Comparison of ENCODE assay signal across 18 cellular contexts in genomic region chr10:102656791-102657371, GRCh38. TPM values are rescaled to one million over a fixed set of nuclear protein-coding genes. Genes with fewer than 3 reads are reported as not detected.
DNase-seq lines count a peak whose midpoint lies in the region; ATAC-seq, FAIRE-seq and TF ChIP-seq lines count a peak whose summit lies in the region.
"Had no signal": no experiment of that assay in that cellular context is flagged by ENCODE, and none has a peak within 500 bp of the region (broad histone marks: within the 10 kb centered on the region; RNA-seq: fewer than 3 reads in every experiment).

No MANE protein-coding gene starts in this region.

- H3K18ac ChIP-seq in neuronal stem cell (ENCODE audit: low read length), result peak overlapping the region; percentile 38

- H3K9ac ChIP-seq in endothelial cell of umbilical vein (replicated peaks; ENCODE audit: extremely low read depth, insufficient read depth, low read length) (no peak overlapping the region), neuronal stem cell (ENCODE audit: low read depth, low read length, poor library complexity) (no peak overlapping the region)
- H3K9ac ChIP-seq: GM23248 had no signal

- TSS peak; percentile 41 for BruUV-seq in endothelial cell of umbilical vein (replicated peaks; lab: Mats Ljungman, UMichigan)

- TF ChIP-seq POLR2A in endothelial cell of umbilical vein (IDR thresholded peaks at IDR 0.05; ENCODE audit: low read depth, low read length), result no peak

- TF ChIP-seq CTCF in endothelial cell of umbilical vein (IDR thresholded peaks at IDR 0.05; ENCODE audit: extremely low read depth in 1 of 2, insufficient read depth in 1 of 2, low read depth in 1 of 2, low read length in 2 of 2), result no peak
- TF ChIP-seq CTCF in type B pancreatic cell (conservative IDR thresholded peaks at IDR 0.05), result no peak

- H3K9me3 Mint-ChIP-seq in activated naive CD8-positive, alpha-beta T cell treated with anti-CD3 and anti-CD28 coated beads, Interleukin-2, amount 10 ng/mL, durations not matched to agents 7 days and 5 days, result no peaks in the 10 kb centered on the region
- no peaks in the 10 kb centered on the region for H3K9me3 Mint-ChIP-seq in activated naive CD8-positive, alpha-beta T cell treated with anti-CD3 and anti-CD28 coated beads for 36 hours
- no peaks in the 10 kb centered on the region for H3K9me3 Mint-ChIP-seq in type B pancreatic cell
- H3K9me3 Mint-ChIP-seq: activated CD4-positive, alpha-beta T cell treated with anti-CD3 and anti-CD28 coated beads, Interleukin-2, amount 10 ng/mL, durations not matched to agents 24 days and 14 days; activated T-helper 1 cell treated with anti-CD3 and anti-CD28 coated beads, Interleukin-12 subunit alpha, Interleukin-12 subunit beta, Interleukin-2, Interleukin-4 antibody, amounts not matched to agents 30 ng/mL and 10 ng/mL and 1 ng/mL, durations not matched to agents 14 hours and 24 hours and 36 hours had no signal

- H3K79me1 ChIP-seq in neuronal stem cell (ENCODE audit: low read depth, low read length), result peaks cover 6% of the 10 kb centered on the region

- H3K4me3 Mint-ChIP-seq in activated naive CD8-positive, alpha-beta T cell treated with anti-CD3 and anti-CD28 coated beads, Interleukin-2, amount 10 ng/mL, durations not matched to agents 7 days and 5 days, result no peak overlapping the region
- H3K4me3 Mint-ChIP-seq in activated naive CD8-positive, alpha-beta T cell treated with anti-CD3 and anti-CD28 coated beads for 36 hours, result no peak overlapping the region
- no peak overlapping the region for H3K4me3 Mint-ChIP-seq in type B pancreatic cell
- H3K4me3 Mint-ChIP-seq: activated CD4-positive, alpha-beta T cell treated with anti-CD3 and anti-CD28 coated beads, Interleukin-2, amount 10 ng/mL, durations not matched to agents 24 days and 14 days; activated T-helper 1 cell treated with anti-CD3 and anti-CD28 coated beads, Interleukin-12 subunit alpha, Interleukin-12 subunit beta, Interleukin-2, Interleukin-4 antibody, amounts not matched to agents 30 ng/mL and 10 ng/mL and 1 ng/mL, durations not matched to agents 14 hours and 24 hours and 36 hours had no signal

- dilution Hi-C loops in endothelial cell of umbilical vein (cut with MboI; ENCODE audit: extremely low pct_ligation_motif_present, low sequenced_read_pairs), result no loop called here

- no peak overlapping the region for H4K91ac ChIP-seq in neuronal stem cell (ENCODE audit: low read depth, low read length, poor library complexity)

- no peak overlapping the region for H3K4me3 ChIP-seq in endothelial cell of umbilical vein (replicated peaks in 1 of 3; ENCODE audit: insufficient read depth in 1 of 3, low read depth in 1 of 3, low read length in 3 of 3)
- H3K4me3 ChIP-seq in neuronal stem cell (ENCODE audit: low read length in 2 of 2), result peak overlapping the region in 1 of 2 donors; percentile 49
- H3K4me3 ChIP-seq: coronary artery, GM23248, thoracic aorta had no signal

- no peaks in the 10 kb centered on the region for H3K27me3 ChIP-seq in endothelial cell of umbilical vein (ENCODE audit: control insufficient read depth in 2 of 2, insufficient read depth in 2 of 2, low read length in 2 of 2)
- no peaks in the 10 kb centered on the region for H3K27me3 ChIP-seq in neuronal stem cell (ENCODE audit: control insufficient read depth in 3 of 3, insufficient read depth in 3 of 3, low read depth in 1 of 3, low read length in 3 of 3)

- WGBS in neuronal stem cell (ENCODE audit: extremely low coverage in 2 of 2, insufficient read length in 2 of 2, insufficient replicate concordance in 1 of 2), 2 donors, result no CpG with 5 or more reads among the region's 42 CpGs

- H3K4me2 ChIP-seq in endothelial cell of umbilical vein (ENCODE audit: insufficient read depth, low read length) (no peak overlapping the region), neuronal stem cell (ENCODE audit: insufficient read depth, low read length, poor library complexity, severe bottlenecking) (no peak overlapping the region)

- H3K36me3 ChIP-seq in endothelial cell of umbilical vein (ENCODE audit: control insufficient read depth in 2 of 2, extremely low read depth in 1 of 2, insufficient read depth in 2 of 2, low read length in 2 of 2) (peaks cover 14 to 34% of the 10 kb centered on the region in 2 experiments), neuronal stem cell (replicated peaks in 1 of 2; ENCODE audit: control insufficient read depth in 2 of 2, insufficient read depth in 2 of 2, low read length in 2 of 2) (peaks cover 24 to 74% of the 10 kb centered on the region in 2 donors)

- no peak overlapping the region for H2BK5ac ChIP-seq in neuronal stem cell (ENCODE audit: low read length)

- no peaks in the 10 kb centered on the region for H3K27me3 Mint-ChIP-seq in activated naive CD8-positive, alpha-beta T cell treated with anti-CD3 and anti-CD28 coated beads, Interleukin-2, amount 10 ng/mL, durations not matched to agents 7 days and 5 days
- no peaks in the 10 kb centered on the region for H3K27me3 Mint-ChIP-seq in activated naive CD8-positive, alpha-beta T cell treated with anti-CD3 and anti-CD28 coated beads for 36 hours
- H3K27me3 Mint-ChIP-seq in type B pancreatic cell, result no peaks in the 10 kb centered on the region
- H3K27me3 Mint-ChIP-seq: activated CD4-positive, alpha-beta T cell treated with anti-CD3 and anti-CD28 coated beads, Interleukin-2, amount 10 ng/mL, durations not matched to agents 24 days and 14 days had no signal

- H3K79me2 ChIP-seq in endothelial cell of umbilical vein (ENCODE audit: control insufficient read depth, insufficient read depth, low read length), result peaks cover 36% of the 10 kb centered on the region

- peaks cover 58% of the 10 kb centered on the region for H3K4me1 Mint-ChIP-seq in activated naive CD8-positive, alpha-beta T cell treated with anti-CD3 and anti-CD28 coated beads, Interleukin-2, amount 10 ng/mL, durations not matched to agents 7 days and 5 days
- H3K4me1 Mint-ChIP-seq in activated naive CD8-positive, alpha-beta T cell treated with anti-CD3 and anti-CD28 coated beads for 36 hours, result peaks cover 62% of the 10 kb centered on the region
- peaks cover 4% of the 10 kb centered on the region for H3K4me1 Mint-ChIP-seq in type B pancreatic cell (ENCODE audit: unreplicated experiment)

- no peak overlapping the region for H3K4ac ChIP-seq in neuronal stem cell (ENCODE audit: low read length)

- H4K20me1 ChIP-seq in endothelial cell of umbilical vein (replicated peaks; ENCODE audit: control insufficient read depth, extremely low read depth, insufficient read depth, low read length), result no peaks in the 10 kb centered on the region

- H3K27ac ChIP-seq in endothelial cell of umbilical vein (ENCODE audit: insufficient read depth, low read depth, low read length) (no peak overlapping the region), neuronal stem cell (replicated peaks; ENCODE audit: low read length) (no peak overlapping the region)
- H3K27ac ChIP-seq: coronary artery, GM23248, thoracic aorta had no signal

- no peak overlapping the region for H4K8ac ChIP-seq in neuronal stem cell (ENCODE audit: low read depth, low read length)

- H2AK5ac ChIP-seq in neuronal stem cell (ENCODE audit: low read depth, low read length), result peak overlapping the region; percentile 46

- no peak overlapping the region for H2BK120ac ChIP-seq in neuronal stem cell (ENCODE audit: low read depth, low read length)

- H2AFZ ChIP-seq in endothelial cell of umbilical vein (ENCODE audit: low read depth, low read length), result no peak overlapping the region
- H2AFZ ChIP-seq in neuronal stem cell (ENCODE audit: low read length), result no peak overlapping the region
- H2AFZ ChIP-seq: GM23248 had no signal

- H3K23ac ChIP-seq in neuronal stem cell (ENCODE audit: low read depth, low read length, poor library complexity), result no peak overlapping the region

- H3K4me1 ChIP-seq in endothelial cell of umbilical vein (ENCODE audit: control insufficient read depth, extremely low read depth, insufficient read depth, low read length), result peaks cover 18% of the 10 kb centered on the region
- H3K4me1 ChIP-seq in neuronal stem cell (ENCODE audit: control insufficient read depth in 2 of 2, insufficient read depth in 1 of 2, low read depth in 1 of 2, low read length in 2 of 2), result peaks cover 13 to 19% of the 10 kb centered on the region in 2 donors

- no peaks in the 10 kb centered on the region for H3K9me1 ChIP-seq in endothelial cell of umbilical vein (replicated peaks; ENCODE audit: control insufficient read depth, extremely low read depth, insufficient read depth, low read length)

- FAIRE-seq in endothelial cell of umbilical vein (lab: Jason Lieb, UNC), result no peak
- FAIRE-seq: A204.1 had no signal

- H3K14ac ChIP-seq in neuronal stem cell (ENCODE audit: low read length), result no peak overlapping the region

- H3K9me3 ChIP-seq in endothelial cell of umbilical vein (replicated peaks; ENCODE audit: control insufficient read depth, insufficient read depth, low read length) (no peaks in the 10 kb centered on the region), neuronal stem cell (replicated peaks in 1 of 2; ENCODE audit: control insufficient read depth in 2 of 2, insufficient read depth in 1 of 2, low read depth in 1 of 2, low read length in 2 of 2) (no peaks in the 10 kb centered on the region)
- H3K9me3 ChIP-seq: thoracic aorta had no signal

- no peak overlapping the region for H2BK12ac ChIP-seq in neuronal stem cell (ENCODE audit: low read length)

- no peak for DNase-seq in activated naive CD8-positive, alpha-beta T cell treated with anti-CD3 and anti-CD28 coated beads, Interleukin-2, amount 10 ng/mL, durations not matched to agents 7 days and 5 days
- no peak for DNase-seq in activated naive CD8-positive, alpha-beta T cell treated with anti-CD3 and anti-CD28 coated beads for 36 hours
- DNase-seq in endothelial cell of umbilical vein (ENCODE audit: low read depth, low spot score) (no peak), neuronal stem cell (ENCODE audit: low spot score) (no peak), type B pancreatic cell (ENCODE audit: extremely low spot score, unreplicated experiment) (no peak), NCI-H2081 (lab: John Stamatoyannopoulos, UW) (no peak)
- no peak for DNase-seq in activated naive CD4-positive, alpha-beta T cell treated with Interleukin-2 at 50 U/mL for 16 hours
- DNase-seq: activated CD4-positive, alpha-beta T cell treated with anti-CD3 and anti-CD28 coated beads, Interleukin-2, amount 10 ng/mL, durations not matched to agents 24 days and 14 days; EL; GM23248; kidney glomerular epithelial cell; NCI-H510A; T1000 had no signal

- CTCF ChIA-PET in endothelial cell of umbilical vein (lab: Charles Lee), result interaction anchor here (0.9 to 2.5 kb wide), 3 partner anchors 22 to 153 kb away, joined by 3 to 8 read pairs (median 6); partner anchors contain the start of gene SUFU

- POLR2A ChIA-PET in activated naive CD8-positive, alpha-beta T cell treated with anti-CD3 and anti-CD28 coated beads, Interleukin-2, amount 10 ng/mL, durations not matched to agents 7 days and 5 days (lab: Charles Lee), result interaction anchor here (0.6 to 8.9 kb wide), 5 partner anchors 10 to 15 kb away, joined by 3 to 94 read pairs (median 8); partner anchors contain the start of gene TRIM8
- POLR2A ChIA-PET in endothelial cell of umbilical vein (lab: Charles Lee), result no interaction called here

- intact Hi-C loops in endothelial cell of umbilical vein (cut with micrococcal nuclease), result no loop called here

- no peak for ATAC-seq in activated naive CD8-positive, alpha-beta T cell treated with anti-CD3 and anti-CD28 coated beads, Interleukin-2, amount 10 ng/mL, durations not matched to agents 7 days and 5 days (ENCODE audit: low read depth)
- ATAC-seq in GM21515 (IDR thresholded peaks at IDR 0.05; ENCODE audit: unreplicated experiment), result no peak

- no peak overlapping the region for H2BK15ac ChIP-seq in neuronal stem cell (ENCODE audit: low read length)

- H3K27ac Mint-ChIP-seq in activated naive CD8-positive, alpha-beta T cell treated with anti-CD3 and anti-CD28 coated beads, Interleukin-2, amount 10 ng/mL, durations not matched to agents 7 days and 5 days, result peak overlapping the region; percentile 60
- no peak overlapping the region for H3K27ac Mint-ChIP-seq in activated naive CD8-positive, alpha-beta T cell treated with anti-CD3 and anti-CD28 coated beads for 36 hours
- H3K27ac Mint-ChIP-seq in type B pancreatic cell, result peak overlapping the region; percentile 49
- H3K27ac Mint-ChIP-seq: activated CD4-positive, alpha-beta T cell treated with anti-CD3 and anti-CD28 coated beads, Interleukin-2, amount 10 ng/mL, durations not matched to agents 24 days and 14 days; activated T-helper 1 cell treated with anti-CD3 and anti-CD28 coated beads, Interleukin-12 subunit alpha, Interleukin-12 subunit beta, Interleukin-2, Interleukin-4 antibody, amounts not matched to agents 30 ng/mL and 10 ng/mL and 1 ng/mL, durations not matched to agents 14 hours and 24 hours and 36 hours had no signal

- peaks cover 29% of the 10 kb centered on the region for H3K36me3 Mint-ChIP-seq in activated naive CD8-positive, alpha-beta T cell treated with anti-CD3 and anti-CD28 coated beads, Interleukin-2, amount 10 ng/mL, durations not matched to agents 7 days and 5 days
- H3K36me3 Mint-ChIP-seq in activated naive CD8-positive, alpha-beta T cell treated with anti-CD3 and anti-CD28 coated beads for 36 hours, result peaks cover 25% of the 10 kb centered on the region
- peaks cover 19% of the 10 kb centered on the region for H3K36me3 Mint-ChIP-seq in type B pancreatic cell

RNA-seq across cellular contexts. Expression of gene TRIM8, which starts 12.6 kb away (rescaled TPM):
- 10 to 100 TPM; 54.7 to 55.1 TPM for total RNA-seq in activated naive CD8-positive, alpha-beta T cell treated with anti-CD3 and anti-CD28 coated beads, Interleukin-2, amount 10 ng/mL, durations not matched to agents 7 days and 5 days
- total RNA-seq in activated naive CD8-positive, alpha-beta T cell treated with anti-CD3 and anti-CD28 coated beads for 36 hours, result 10 to 100 TPM; 40.4 to 41.8 TPM
- total RNA-seq in endothelial cell of umbilical vein, result 108 and 114 TPM in 2 replicates
- 74.1 and 77.2 TPM in 2 replicates for polyA plus RNA-seq in endothelial cell of umbilical vein
- 88.7 and 106 TPM in 2 replicates for polyA plus RNA-seq in endothelial cell of umbilical vein (2011; cell fraction: cytosol; rRNA removed)
- polyA plus RNA-seq in endothelial cell of umbilical vein (2011; cell fraction: nucleus; rRNA removed), result 74.2 and 76.4 TPM in 2 replicates
- 154 and 159 TPM in 2 replicates for polyA plus RNA-seq in endothelial cell of umbilical vein (2012)
- 45.9 and 64.0 TPM in 2 replicates for polyA minus RNA-seq in endothelial cell of umbilical vein
- 17.6 TPM for polyA minus RNA-seq in endothelial cell of umbilical vein (2011; cell fraction: cytosol; rRNA and poly(A)+ RNA removed)
- 26.3 and 40.0 TPM in 2 replicates for polyA minus RNA-seq in endothelial cell of umbilical vein (2011; cell fraction: nucleus; rRNA and poly(A)+ RNA removed)
- polyA plus RNA-seq in neuronal stem cell (2013, experiment 1 of 2), result 33.0 TPM
- polyA plus RNA-seq in neuronal stem cell (2013, experiment 2 of 2), result 34.2 TPM
- total RNA-seq in type B pancreatic cell (ENCODE audit: low replicate concordance), result 81.6 and 124 TPM in 2 replicates

RNA-seq across cellular contexts. Expression of gene ARL3, which starts 57.3 kb away (rescaled TPM):
- 1 to 10 TPM; 4.6 TPM for total RNA-seq in activated naive CD8-positive, alpha-beta T cell treated with anti-CD3 and anti-CD28 coated beads, Interleukin-2, amount 10 ng/mL, durations not matched to agents 7 days and 5 days
- 1 to 10 TPM; 5.7 to 6.2 TPM for total RNA-seq in activated naive CD8-positive, alpha-beta T cell treated with anti-CD3 and anti-CD28 coated beads for 36 hours
- total RNA-seq in endothelial cell of umbilical vein (10.6 and 11.0 TPM in 2 replicates), type B pancreatic cell (ENCODE audit: low replicate concordance) (12.2 and 15.8 TPM in 2 replicates)
- polyA plus RNA-seq in endothelial cell of umbilical vein, result 4.9 and 6.6 TPM in 2 replicates
- 10.2 and 10.4 TPM in 2 replicates for polyA plus RNA-seq in endothelial cell of umbilical vein (2011; cell fraction: cytosol; rRNA removed)
- polyA plus RNA-seq in endothelial cell of umbilical vein (2011; cell fraction: nucleus; rRNA removed), result 3.4 and 3.6 TPM in 2 replicates
- 15.5 and 15.6 TPM in 2 replicates for polyA plus RNA-seq in endothelial cell of umbilical vein (2012)
- 2.9 and 3.3 TPM in 2 replicates for polyA minus RNA-seq in endothelial cell of umbilical vein
- polyA minus RNA-seq in endothelial cell of umbilical vein (2011; cell fraction: cytosol; rRNA and poly(A)+ RNA removed), result 2.9 TPM
- polyA minus RNA-seq in endothelial cell of umbilical vein (2011; cell fraction: nucleus; rRNA and poly(A)+ RNA removed), result 1.3 TPM in 2 replicates
- polyA plus RNA-seq in neuronal stem cell (2013, experiment 1 of 2), result 51.4 TPM
- 52.4 TPM for polyA plus RNA-seq in neuronal stem cell (2013, experiment 2 of 2)

RNA-seq across cellular contexts. Expression of gene SFXN2, which starts 57.6 kb away (rescaled TPM):
- total RNA-seq in activated naive CD8-positive, alpha-beta T cell treated with anti-CD3 and anti-CD28 coated beads, Interleukin-2, amount 10 ng/mL, durations not matched to agents 7 days and 5 days, result 10 to 100 TPM; 19.4 to 21.1 TPM
- 10 to 100 TPM; 23.6 to 28.0 TPM for total RNA-seq in activated naive CD8-positive, alpha-beta T cell treated with anti-CD3 and anti-CD28 coated beads for 36 hours
- 13.1 and 17.0 TPM in 2 replicates for total RNA-seq in endothelial cell of umbilical vein
- 8.1 and 9.8 TPM in 2 replicates for polyA plus RNA-seq in endothelial cell of umbilical vein
- 10.6 and 12.2 TPM in 2 replicates for polyA plus RNA-seq in endothelial cell of umbilical vein (2011; cell fraction: cytosol; rRNA removed)
- polyA plus RNA-seq in endothelial cell of umbilical vein (2011; cell fraction: nucleus; rRNA removed), result 15.1 and 15.9 TPM in 2 replicates
- polyA plus RNA-seq in endothelial cell of umbilical vein (2012), result 5.5 and 8.5 TPM in 2 replicates
- polyA minus RNA-seq in endothelial cell of umbilical vein, result 24.0 TPM in 2 replicates
- 8.8 TPM for polyA minus RNA-seq in endothelial cell of umbilical vein (2011; cell fraction: cytosol; rRNA and poly(A)+ RNA removed)
- polyA minus RNA-seq in endothelial cell of umbilical vein (2011; cell fraction: nucleus; rRNA and poly(A)+ RNA removed), result 9.7 and 11.3 TPM in 2 replicates
- polyA plus RNA-seq in neuronal stem cell (2013, experiment 1 of 2), result 3.9 TPM
- 4.0 TPM for polyA plus RNA-seq in neuronal stem cell (2013, experiment 2 of 2)
- 27.8 and 35.8 TPM in 2 replicates for total RNA-seq in type B pancreatic cell (ENCODE audit: low replicate concordance)
